ENCODE assay signal across 16 cellular contexts in the genomic region with DNA sequence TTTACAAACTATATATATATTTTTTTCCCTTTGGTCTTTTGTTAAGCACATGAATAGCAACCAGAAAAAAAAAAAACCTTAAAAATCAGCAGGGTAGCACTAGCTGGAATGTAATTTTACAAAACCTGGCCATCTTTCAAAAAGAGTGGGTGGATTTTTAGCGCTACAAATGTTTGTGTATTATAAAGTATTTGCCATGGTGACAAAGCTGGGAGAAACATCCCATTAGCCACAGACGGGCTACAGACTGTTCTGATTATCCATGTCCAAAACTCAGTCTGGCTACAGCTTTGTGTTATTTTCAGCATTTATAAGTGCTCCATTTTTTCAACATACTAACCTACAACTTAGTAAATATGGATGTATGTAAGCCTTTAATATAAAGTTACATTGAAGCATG.
DNase-seq lines count a peak whose midpoint lies in the region; ATAC-seq and TF ChIP-seq lines count a peak whose summit lies in the region.
"Had no signal": no experiment of that assay in that cellular context is flagged by ENCODE, and none has a peak within 500 bp of the region (broad histone marks: within the 10 kb centered on the region; RNA-seq: fewer than 3 reads in every experiment).

No MANE protein-coding gene starts in this region.

- no peaks in the 10 kb centered on the region for H3K79me2 ChIP-seq in fibroblast of lung (ENCODE audit: control insufficient read depth, insufficient read depth, low read length)

- H3K9me3 Mint-ChIP-seq in nephron = peaks cover 6% of the 10 kb centered on the region

- no peaks in the 10 kb centered on the region for H3K27me3 Mint-ChIP-seq in nephron (ENCODE audit: low read depth)

- H4K20me1 ChIP-seq in fibroblast of lung (ENCODE audit: control insufficient read depth, extremely low read depth, insufficient read depth, low read length) = no peaks in the 10 kb centered on the region

- ATAC-seq in HG02885 (IDR thresholded peaks at IDR 0.05; ENCODE audit: poor library complexity, unreplicated experiment) (no peak), HG03354 (IDR thresholded peaks at IDR 0.05; ENCODE audit: poor library complexity, severe bottlenecking, unreplicated experiment) (no peak)
- ATAC-seq: stimulated activated naive CD8-positive, alpha-beta T cell treated with anti-CD3 and anti-CD28 coated beads, Interleukin-15, Interleukin-2, amounts not matched to agents 100 U/mL and 50 U/mL, for 24 hours had no signal

- H3K9me3 ChIP-seq in fibroblast of lung (ENCODE audit: control insufficient read depth, insufficient read depth, low read depth, low read length) = no peaks in the 10 kb centered on the region

- no peak overlapping the region for H3K4me2 ChIP-seq in fibroblast of lung (ENCODE audit: extremely low read depth, insufficient read depth, low read length)
- H3K4me2 ChIP-seq: KMS-11 had no signal

- no peak overlapping the region for H3K4me3 ChIP-seq in fibroblast of lung (replicated peaks in 1 of 4; ENCODE audit: control extremely low read depth in 1 of 4, insufficient read depth in 1 of 4, low read depth in 3 of 4, low read length in 4 of 4)

- H3K27ac ChIP-seq in fibroblast of lung (ENCODE audit: insufficient read depth, low read length) = peak overlapping the region; percentile 4
- H3K27ac ChIP-seq: C4-2B, KMS-11 had no signal

- H3K27ac Mint-ChIP-seq in nephron = peak overlapping the region; percentile 72 to 88 (median 73)

- no peaks in the 10 kb centered on the region for H3K36me3 Mint-ChIP-seq in nephron (ENCODE audit: low read depth)

- TF ChIP-seq CTCF in fibroblast of lung (conservative IDR thresholded peaks at IDR 0.05 in 1 of 2, IDR thresholded peaks at IDR 0.05 in 1 of 2; ENCODE audit: low read depth in 1 of 2, low read length in 2 of 2) (no peak), nephron (IDR thresholded peaks at IDR 0.05; ENCODE audit: unreplicated experiment in 3 of 3) (no peak)

- DNase-seq in AG08395 (ENCODE audit: low spot score) (peak; percentile 89), RPMI7951 (ENCODE audit: low read depth) (peak; percentile 79), fibroblast of lung (ENCODE audit: low read depth in 2 of 2) (peak; percentile 73 to 78), NCI-H2227 (lab: John Stamatoyannopoulos, UW; ENCODE audit: unreplicated experiment) (no peak), superior temporal gyrus (ENCODE audit: extremely low spot score) (no peak)
- DNase-seq: cerebellar nuclear complex; H7; hippocampal formation; NCI-H2171; RPMI8226; stimulated activated naive CD8-positive, alpha-beta T cell treated with anti-CD3 and anti-CD28 coated beads, Interleukin-15, Interleukin-2, amounts not matched to agents 100 U/mL and 50 U/mL, for 24 hours had no signal

- H3K9ac ChIP-seq in fibroblast of lung (ENCODE audit: insufficient read depth, low read length) = no peak overlapping the region
- H3K9ac ChIP-seq: KMS-11 had no signal

- H2AFZ ChIP-seq in fibroblast of lung (ENCODE audit: low read length) = no peak overlapping the region

- peak overlapping the region in 1 of 3 experiments; percentile 8 for H3K4me3 Mint-ChIP-seq in nephron

- no peaks in the 10 kb centered on the region for H3K36me3 ChIP-seq in fibroblast of lung (ENCODE audit: control insufficient read depth, insufficient read depth, low read length)

- no peaks in the 10 kb centered on the region for H3K27me3 ChIP-seq in fibroblast of lung (ENCODE audit: control insufficient read depth, insufficient read depth, low read length)

- peaks cover 4% of the 10 kb centered on the region for H3K4me1 ChIP-seq in fibroblast of lung (ENCODE audit: control insufficient read depth, extremely low read depth, insufficient read depth, low read length)

- peaks cover 56% of the 10 kb centered on the region for H3K4me1 Mint-ChIP-seq in nephron

Comparison
In these comparisons a context has a peak if more than half of its experiments do, and no peak if none do; other contexts are left out.
1. DNase-seq: peak in AG08395 (single experiment), RPMI7951 (single experiment) and fibroblast of lung (2 of 2); none in NCI-H2227 (single experiment) and superior temporal gyrus (single experiment).